8 cellular contexts compared by ENCODE assay signal in genomic region chr5:443239-444151, GRCh38. TPM values are rescaled to one million over a fixed set of nuclear protein-coding genes. Genes with fewer than 3 reads are reported as not detected.
DNase-seq lines count a peak whose midpoint lies in the region; ATAC-seq and TF ChIP-seq lines count a peak whose summit lies in the region.

No MANE protein-coding gene starts in this region.

- no peak overlapping the region for H3K27ac Mint-ChIP-seq in nephron progenitor cell

- H3K36me3 Mint-ChIP-seq in nephron progenitor cell (ENCODE audit: low read depth), result peaks cover 21% of the 10 kb centered on the region

- ATAC-seq in GM19397 (IDR thresholded peaks at IDR 0.05; ENCODE audit: unreplicated experiment), result peak; percentile 23
- no peak for ATAC-seq in GM18858 (IDR thresholded peaks at IDR 0.05; ENCODE audit: unreplicated experiment)

- peaks cover 50% of the 10 kb centered on the region for H3K4me1 Mint-ChIP-seq in nephron progenitor cell

- TF ChIP-seq CTCF in BJ (IDR thresholded peaks at IDR 0.05; ENCODE audit: insufficient read depth, low read depth, low read length), result no peak
- TF ChIP-seq CTCF in nephron progenitor cell (IDR thresholded peaks at IDR 0.05), result no peak

- H3K4me3 ChIP-seq in BJ (ENCODE audit: low read depth, low read length), result peak overlapping the region; percentile 87
- H3K4me3 ChIP-seq in HUES6 (ENCODE audit: low read depth, low read length), result peak overlapping the region; percentile 94

- POLR2A ChIA-PET in BJ (lab: Charles Lee), result no interaction called here

- no peaks in the 10 kb centered on the region for H3K9me3 Mint-ChIP-seq in nephron progenitor cell

- H3K4me3 Mint-ChIP-seq in nephron progenitor cell, result peak overlapping the region; percentile 97

- H3K36me3 ChIP-seq in BJ (ENCODE audit: control insufficient read depth, insufficient read depth, low read length), result peaks cover 12% of the 10 kb centered on the region
- peaks cover 19% of the 10 kb centered on the region for H3K36me3 ChIP-seq in HUES6 (ENCODE audit: control insufficient read depth, insufficient read depth, low read length)

- H3K9me3 ChIP-seq in HUES6 (ENCODE audit: control insufficient read depth, insufficient read depth, low read depth, low read length), result no peaks in the 10 kb centered on the region

- H3K27me3 ChIP-seq in BJ (ENCODE audit: control insufficient read depth, insufficient read depth, low read length) (no peaks in the 10 kb centered on the region), HUES6 (ENCODE audit: control insufficient read depth, insufficient read depth, low read length) (no peaks in the 10 kb centered on the region)

- H3K27me3 Mint-ChIP-seq in nephron progenitor cell (ENCODE audit: low read depth, poor library complexity), result no peaks in the 10 kb centered on the region

- DNase-seq in BJ (ENCODE audit: low read depth), result no peak
- DNase-seq in activated CD4-positive, alpha-beta T cell treated with anti-CD3 and anti-CD28 coated beads, Interleukin-2, amount 50 U/mL, for 1 hour, result peak; percentile 15
- DNase-seq in erythroblast (lab: John Stamatoyannopoulos, UW), result peak in 1 of 2 experiments; percentile 71
- no peak for DNase-seq in nephron progenitor cell
- no peak for DNase-seq in effector CD8-positive, alpha-beta T cell (lab: John Stamatoyannopoulos, UW)

- H3K4me1 ChIP-seq in HUES6 (ENCODE audit: control insufficient read depth, insufficient read depth, low read length), result peaks cover 7% of the 10 kb centered on the region; the same call in 1 of the 2 replicates

- TF ChIP-seq POLR2A in erythroblast (IDR thresholded peaks at IDR 0.05; ENCODE audit: low read length), result peak; percentile 47

- CTCF ChIA-PET in BJ (lab: Yijun Ruan, JAX), result interaction anchor here (0.6 to 1.0 kb wide), 2 partner anchors 13 to 227 kb away, joined by 3 to 5 read pairs; no protein-coding TSS in a partner anchor

- peak overlapping the region; percentile 77 for H3K9ac ChIP-seq in HUES6 (ENCODE audit: low read length)

- H3K27ac ChIP-seq in HUES6 (ENCODE audit: low read depth, low read length), result no peak overlapping the region

RNA-seq across cellular contexts. Expression of gene EXOC3, which starts 0.5 kb away (rescaled TPM):
- polyA plus RNA-seq in BJ (2011; rRNA removed), result 24.9 and 32.1 TPM in 2 replicates
- 24.5 and 27.8 TPM in 2 replicates for polyA minus RNA-seq in BJ (2011; rRNA and poly(A)+ RNA removed)
